Comparison of ENCODE assay signal across 8 cellular contexts in the genomic region with DNA sequence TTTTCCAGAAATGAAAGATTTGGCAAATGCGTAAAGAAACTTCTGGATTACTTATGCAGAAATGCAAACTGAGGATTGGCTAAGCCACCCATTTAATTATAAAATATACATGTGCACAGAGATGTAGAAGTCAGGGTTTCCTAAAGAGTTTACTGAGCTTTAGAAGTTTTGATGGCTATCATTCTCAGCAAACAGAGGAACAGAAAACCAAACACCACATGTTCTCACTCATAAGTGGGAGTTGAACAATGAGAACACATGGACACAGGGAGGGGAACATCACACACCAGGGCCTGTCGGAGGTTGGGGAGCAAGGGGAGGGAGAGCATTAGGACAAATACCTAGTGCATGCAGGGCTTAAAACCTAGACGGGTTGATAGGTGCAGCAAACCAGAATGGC. TPM values are rescaled to one million over a fixed set of nuclear protein-coding genes. Genes with fewer than 3 reads are reported as not detected.
DNase-seq lines count a peak whose midpoint lies in the region; ATAC-seq and TF ChIP-seq lines count a peak whose summit lies in the region.
"Not testable (repeated sequence)": the region's sequence is repeated elsewhere in the genome, so short reads cannot be mapped to it uniquely, and the experiment has no call there.

No MANE protein-coding gene starts in this region.

- peaks cover 0 to 13% (median 7%) of the 10 kb centered on the region in 4 donors for H3K4me1 ChIP-seq in esophagus muscularis mucosa
- peaks cover 0 to 44% (median 22%) of the 10 kb centered on the region in 9 donors for H3K4me1 ChIP-seq in heart right ventricle
- peaks cover 22% of the 10 kb centered on the region for H3K4me1 ChIP-seq in hepatocyte (ENCODE audit: insufficient read depth)
- H3K4me1 ChIP-seq in psoas muscle: peaks cover 34% of the 10 kb centered on the region
- peaks cover 16 to 32% (median 26%) of the 10 kb centered on the region in 3 donors for H3K4me1 ChIP-seq in skeletal muscle tissue (ENCODE audit: control insufficient read depth in 3 of 3, insufficient read depth in 3 of 3, low read length in 3 of 3)

- not testable (repeated sequence) for H3K27me3 Mint-ChIP-seq in MCF 10A (ENCODE audit: insufficient read depth, unreplicated experiment)

- peak overlapping the region in 1 of 3 donors; percentile 20 for H3K9ac ChIP-seq in skeletal muscle tissue (ENCODE audit: low read depth in 1 of 3, low read length in 3 of 3)

- H3K4me3 ChIP-seq in esophagus muscularis mucosa; heart right ventricle; hepatocyte; psoas muscle; skeletal muscle tissue (ENCODE audit: low read length in 3 of 3): not testable (repeated sequence)

- H3K27me3 ChIP-seq in esophagus muscularis mucosa; heart right ventricle; hepatocyte; psoas muscle (ENCODE audit: insufficient read depth in 3 of 3, low read length in 2 of 3); skeletal muscle tissue (ENCODE audit: control insufficient read depth in 3 of 3, insufficient read depth in 3 of 3, low read length in 3 of 3): not testable (repeated sequence)

- not testable (repeated sequence) for H3K4me3 Mint-ChIP-seq in MCF 10A (ENCODE audit: unreplicated experiment)

- intact Hi-C loops in MCF 10A (cut with micrococcal nuclease); esophagus muscularis mucosa (cut with DNase I); psoas muscle (cut with DNase I): not testable (repeated sequence)
- intact Hi-C loops in heart right ventricle (cut with DNase I): loop anchor here in 3 of 10 donors (5.0 to 10.0 kb wide), 3 partner anchors 34 to 47 kb away; a partner anchor contains a TSS

- H3K79me2 ChIP-seq in hepatocyte: not testable (repeated sequence)

- H3K9me3 Mint-ChIP-seq in MCF 10A (ENCODE audit: unreplicated experiment): not testable (repeated sequence)

- DNase-seq in DMS 273 (lab: John Stamatoyannopoulos, UW; ENCODE audit: unreplicated experiment): peak; percentile 41
- not testable (repeated sequence) for DNase-seq in MCF 10A (ENCODE audit: unreplicated experiment); heart right ventricle; hepatocyte (ENCODE audit: low spot score); psoas muscle
- peak; percentile 34 for DNase-seq in esophagus muscularis mucosa (ENCODE audit: extremely low spot score)

- not testable (repeated sequence) for H3K4me1 Mint-ChIP-seq in MCF 10A (ENCODE audit: insufficient read depth, unreplicated experiment)

- H3K27ac ChIP-seq in VCaP (peak overlapping the region; percentile 73), heart right ventricle (peak overlapping the region in 7 of 10 donors; percentile 49 to 80 (median 63)), psoas muscle (peak overlapping the region; percentile 78), skeletal muscle tissue (ENCODE audit: low read depth, low read length) (peak overlapping the region; percentile 42)
- H3K27ac ChIP-seq in esophagus muscularis mucosa (replicated peaks in 1 of 4); hepatocyte: not testable (repeated sequence)

- not testable (repeated sequence) for TF ChIP-seq CTCF in VCaP (conservative IDR thresholded peaks at IDR 0.05); MCF 10A (IDR thresholded peaks at IDR 0.05; ENCODE audit: unreplicated experiment); esophagus muscularis mucosa (IDR thresholded peaks at IDR 0.05); heart right ventricle (IDR thresholded peaks at IDR 0.05); hepatocyte (IDR thresholded peaks at IDR 0.05; ENCODE audit: poor library complexity); psoas muscle (IDR thresholded peaks at IDR 0.05)

- not testable (repeated sequence) for TF ChIP-seq EP300 in esophagus muscularis mucosa (IDR thresholded peaks at IDR 0.05)

- not testable (repeated sequence) for H4K20me1 ChIP-seq in hepatocyte (ENCODE audit: insufficient read depth, poor library complexity, severe bottlenecking)

- TF ChIP-seq POLR2A in esophagus muscularis mucosa (IDR thresholded peaks at IDR 0.05; ENCODE audit: low read depth): not testable (repeated sequence)

- POLR2A ChIA-PET in MCF 10A (lab: Yijun Ruan, JAX): not testable (repeated sequence)

- BruUV-seq in MCF 10A (replicated peaks; lab: Mats Ljungman, UMichigan): not testable (repeated sequence)

- H3K27ac Mint-ChIP-seq in MCF 10A (ENCODE audit: low read depth, unreplicated experiment): peak overlapping the region; percentile 16

- H3K9me2 ChIP-seq in hepatocyte (replicated peaks; ENCODE audit: insufficient read depth): not testable (repeated sequence)

- not testable (repeated sequence) for H2AFZ ChIP-seq in hepatocyte

- not testable (repeated sequence) for H3K36me3 Mint-ChIP-seq in MCF 10A (ENCODE audit: insufficient read depth, unreplicated experiment)

- not testable (repeated sequence) for H3K36me3 ChIP-seq in esophagus muscularis mucosa; heart right ventricle; hepatocyte (replicated peaks; ENCODE audit: insufficient read depth, low read depth); psoas muscle (ENCODE audit: insufficient read depth in 1 of 2, low read depth in 1 of 2); skeletal muscle tissue (ENCODE audit: control insufficient read depth in 3 of 3, insufficient read depth in 3 of 3, low read length in 3 of 3)

- CTCF ChIA-PET in MCF 10A (lab: Yijun Ruan, JAX): interaction anchor here (2.3 kb wide), 1 partner anchor 11 kb away, joined by 16 read pairs; no protein-coding TSS in a partner anchor

- WGBS in esophagus muscularis mucosa: 90% methylated on average over 3 of the region's 3 CpGs
- 74 to 75% methylated on average over 3 of the region's 3 CpGs for WGBS in heart right ventricle, 2 donors
- 61% methylated on average over 3 of the region's 3 CpGs for WGBS in hepatocyte (ENCODE audit: low lambda C conversion rate, missing lambda C conversion rate)
- 75 to 91% (median 85%) methylated on average over 3 of the region's 3 CpGs for WGBS in psoas muscle, 3 donors

- H3K9me3 ChIP-seq in esophagus muscularis mucosa; heart right ventricle; hepatocyte (ENCODE audit: low read depth); psoas muscle; skeletal muscle tissue (ENCODE audit: control insufficient read depth in 3 of 3, low read length in 3 of 3): not testable (repeated sequence)

- not testable (repeated sequence) for ATAC-seq in heart right ventricle, psoas muscle

- peak overlapping the region; percentile 31 for H3K4me2 ChIP-seq in hepatocyte

RNA-seq across cellular contexts. Expression of a gene that starts 37.4 kb away (rescaled TPM):
- total RNA-seq in MCF 10A (2022) (134 and 150 TPM in 2 replicates), esophagus muscularis mucosa (100 to 1,000 TPM; 238 to 335 (median 267) TPM), heart right ventricle (100 to 1,000 TPM; 357 to 560 (median 437) TPM), hepatocyte (23.3 and 24.0 TPM in 2 replicates), psoas muscle (100 to 1,000 TPM; 366 to 533 (median 468) TPM), skeletal muscle tissue (52.7 TPM)
- polyA plus RNA-seq in heart right ventricle (10 to 100 TPM; 63.2 to 64.7 TPM), hepatocyte (14.1 and 16.5 TPM in 2 replicates), psoas muscle (100 to 1,000 TPM in 2 of 3 donors, 10 to 100 TPM in 1; 41.8 to 224 (median 112) TPM)
